Comparison of ENCODE assay signal across 1 cellular context in genomic region chr16:20708129-20708528, GRCh38.
A peak's percentile ranks its signal among the peaks of the same experiment; 100 is the strongest.
TF ChIP-seq lines count a peak whose summit lies in the region.

No MANE protein-coding gene starts in this region.

TF ChIP-seq in K562, 482 proteins besides CTCF, POLR2A, EP300 and RAD21:
- 0 out of 2 replicates have a peak, but pooled peaks have one; percentile 15 for TF ChIP-seq CC2D1A (IDR thresholded peaks at IDR 0.05)
- peak; percentile 33; the same call in 1 of the 2 replicates for TF ChIP-seq SMC3 (conservative IDR thresholded peaks at IDR 0.05; ENCODE audit: insufficient read depth, low read depth, low read length)
- peak; percentile 31 to 46; a peak in 1 of 4 replicates for TF ChIP-seq FOXK2 (conservative IDR thresholded peaks at IDR 0.05 in 1 of 2, IDR thresholded peaks at IDR 0.05 in 1 of 2; ENCODE audit: low read depth in 2 of 2)
